In genomic region chr5:82165740-82166530, GRCh38 we compare ENCODE assay signal across 8 cellular contexts.
DNase-seq lines count a peak whose midpoint lies in the region; ATAC-seq, FAIRE-seq and TF ChIP-seq lines count a peak whose summit lies in the region.

No MANE protein-coding gene starts in this region.

- DNase-seq in NCI-H187 treated with DMSO at 0.1 percent for 48 hours (lab: John Stamatoyannopoulos, UW): peak; percentile 38
- DNase-seq in T-helper 1 cell: peak in 4 of 5 donors; percentile 7 to 43 (median 10)
- DNase-seq in dermis microvascular lymphatic vessel endothelial cell (ENCODE audit: low read depth in 2 of 2): peak; percentile 92 to 95
- DNase-seq in HepG2 (ENCODE audit: low spot score): peak; percentile 71

- no TSS peak for BruUV-seq in HepG2 (replicated peaks; lab: Mats Ljungman, UMichigan)

- WGBS in HepG2 (ENCODE audit: low lambda C conversion rate): 62% methylated on average over 3 of the region's 3 CpGs

- peak; percentile 88 for TF ChIP-seq CTCF in C4-2B (conservative IDR thresholded peaks at IDR 0.05)
- peak; percentile 88 for TF ChIP-seq CTCF in HepG2 (CRISPR knock-in tag; IDR thresholded peaks at IDR 0.05)

- no peak for TF ChIP-seq POLR2A in HepG2 (IDR thresholded peaks at IDR 0.05; ENCODE audit: insufficient read depth in 1 of 2, low read depth in 2 of 2, low read length in 2 of 2)

- peaks cover 14% of the 10 kb centered on the region for H3K4me1 ChIP-seq in HepG2 (ENCODE audit: insufficient read depth, low read length)
- H3K4me1 ChIP-seq in stomach smooth muscle (ENCODE audit: control insufficient read depth, insufficient read depth, low read length): no peaks in the 10 kb centered on the region

- H3K27ac ChIP-seq in C4-2B (no peak overlapping the region), HepG2 (ENCODE audit: extremely low read length, insufficient read depth, low read length) (no peak overlapping the region), stomach smooth muscle (ENCODE audit: low read length) (peak overlapping the region; percentile 7)

- no peak for TF ChIP-seq EP300 in HepG2 (IDR thresholded peaks at IDR 0.05; ENCODE audit: low read depth in 2 of 2, low read length in 2 of 2)
- no peak for TF ChIP-seq EP300 in HepG2 (CRISPR knock-in tag; IDR thresholded peaks at IDR 0.05; ENCODE audit: borderline replicate concordance)

- no peaks in the 10 kb centered on the region for H3K9me3 ChIP-seq in HepG2 (ENCODE audit: low read length)
- no peaks in the 10 kb centered on the region for H3K9me3 ChIP-seq in stomach smooth muscle (ENCODE audit: control insufficient read depth in 2 of 2, low read length in 2 of 2)

- H3K79me2 ChIP-seq in HepG2 (ENCODE audit: insufficient read depth, low read length): no peaks in the 10 kb centered on the region

- FAIRE-seq in HepG2 (lab: Jason Lieb, UNC): peak; percentile 78

- in situ Hi-C loops in HepG2 (cut with HindIII; ENCODE audit: extremely low pct_ligation_motif_present, low pct_unique_long_range_greater_than_20kb): loop anchor here (10.0 kb wide), 1 partner anchor 741 kb away; no protein-coding TSS in a partner anchor

- CTCF ChIA-PET in HepG2 (lab: Yijun Ruan, JAX; ENCODE audit: low intra/inter-chr PET ratio, low total read pairs): interaction anchor here (0.7 to 1.6 kb wide), 3 partner anchors 659 to 741 kb away, joined by 3 to 10 read pairs (median 8); no protein-coding TSS in a partner anchor

- no peaks in the 10 kb centered on the region for H4K20me1 ChIP-seq in HepG2 (ENCODE audit: insufficient read depth, low read length)

- TF ChIP-seq RAD21 in HepG2 (CRISPR knock-in tag; IDR thresholded peaks at IDR 0.05): peak; percentile 73

- POLR2A ChIA-PET in HepG2 (lab: Yijun Ruan, JAX): no interaction called here

- no peak overlapping the region for H3K9ac ChIP-seq in HepG2 (ENCODE audit: insufficient read depth, low read depth, low read length)
- H3K9ac ChIP-seq in stomach smooth muscle (ENCODE audit: low read length in 2 of 2): no peak overlapping the region

- intact Hi-C loops in HepG2 (cut with micrococcal nuclease; ENCODE audit: unreplicated experiment): loop anchor here (1.0 to 10.0 kb wide), 10 partner anchors 59 to 865 kb away; partner anchors contain the start of genes ATG10, SSBP2 and ZCCHC9

- H3K36me3 ChIP-seq in HepG2 (replicated peaks in 1 of 2; ENCODE audit: control insufficient read depth in 1 of 2, insufficient read depth in 2 of 2, low read length in 2 of 2) (no peaks in the 10 kb centered on the region), stomach smooth muscle (ENCODE audit: control insufficient read depth in 2 of 2, insufficient read depth in 2 of 2, low read length in 2 of 2) (no peaks in the 10 kb centered on the region)

- H3K4me2 ChIP-seq in HepG2 (ENCODE audit: low read depth, low read length): no peak overlapping the region

- ATAC-seq in GM18519 (IDR thresholded peaks at IDR 0.05; ENCODE audit: low FRiP score, unreplicated experiment) (peak; percentile 83), HG03025 (IDR thresholded peaks at IDR 0.05; ENCODE audit: low FRiP score, unreplicated experiment) (peak; percentile 62), HepG2 (peak; percentile 100)

- no peak overlapping the region for H2AFZ ChIP-seq in HepG2 (ENCODE audit: low read length)

- H3K4me3 ChIP-seq in HepG2 (replicated peaks in 1 of 3; ENCODE audit: insufficient read depth in 1 of 3, low read depth in 2 of 3, low read length in 3 of 3) (no peak overlapping the region), stomach smooth muscle (ENCODE audit: low read length in 2 of 2) (no peak overlapping the region)

- H3K27me3 ChIP-seq in HepG2 (ENCODE audit: control insufficient read depth in 1 of 2, insufficient read depth in 2 of 2, low read length in 2 of 2) (no peaks in the 10 kb centered on the region), stomach smooth muscle (ENCODE audit: control insufficient read depth in 1 of 2, insufficient read depth in 2 of 2, low read length in 2 of 2) (no peaks in the 10 kb centered on the region)

TF ChIP-seq in HepG2, 621 proteins besides CTCF, POLR2A, EP300 and RAD21:
- TF ChIP-seq ZSCAN21 (CRISPR knock-in tag; IDR thresholded peaks at IDR 0.05; ENCODE audit: borderline replicate concordance) (no peak), KAT8 (CRISPR knock-in tag; IDR thresholded peaks at IDR 0.05) (0 out of 2 replicates have a peak, but pooled peaks have one; percentile 35), PPARG (CRISPR knock-in tag; conservative IDR thresholded peaks at IDR 0.05) (no peak), CEBPB (IDR thresholded peaks at IDR 0.05; ENCODE audit: borderline replicate concordance, low read depth, low read length) (peak; percentile 20; the same call in 1 of the 2 replicates), JUND (CRISPR knock-in tag; IDR thresholded peaks at IDR 0.05) (peak; percentile 24; the same call in 1 of the 2 replicates), FOSL2 (CRISPR knock-in tag; IDR thresholded peaks at IDR 0.05) (0 out of 2 replicates have a peak, but pooled peaks have one; percentile 20), MIXL1 (CRISPR knock-in tag; IDR thresholded peaks at IDR 0.05) (peak; percentile 84), ZFX (CRISPR knock-in tag; IDR thresholded peaks at IDR 0.05; ENCODE audit: low read depth) (peak; percentile 45; the same call in 1 of the 2 replicates), STAG1 (CRISPR knock-in tag; IDR thresholded peaks at IDR 0.05) (peak; percentile 93), IRF2 (CRISPR knock-in tag; IDR thresholded peaks at IDR 0.05) (peak; percentile 33; the same call in 1 of the 2 replicates), ATF7 (IDR thresholded peaks at IDR 0.05) (peak; percentile 9; the same call in 1 of the 2 replicates), ATF7 (CRISPR knock-in tag; IDR thresholded peaks at IDR 0.05) (no peak), ZNF280B (CRISPR knock-in tag; IDR thresholded peaks at IDR 0.05; ENCODE audit: borderline replicate concordance) (no peak), ATF2 (CRISPR knock-in tag; IDR thresholded peaks at IDR 0.05) (peak; percentile 52; the same call in 1 of the 2 replicates), CEBPG (CRISPR knock-in tag; IDR thresholded peaks at IDR 0.05) (0 out of 2 replicates have a peak, but pooled peaks have one; percentile 29), KLF16 (CRISPR knock-in tag; IDR thresholded peaks at IDR 0.05) (0 out of 4 replicates have a peak, but pooled peaks of 1 of the 2 experiments have one; percentile 29), SMC3 (IDR thresholded peaks at IDR 0.05; ENCODE audit: low read length) (peak; percentile 90), ARID3A (IDR thresholded peaks at IDR 0.05; ENCODE audit: low read depth, low read length) (0 out of 2 replicates have a peak, but pooled peaks have one; percentile 35), MED1 (CRISPR knock-in tag; IDR thresholded peaks at IDR 0.05) (no peak), PREB (CRISPR knock-in tag; IDR thresholded peaks at IDR 0.05) (no peak), ZMYM4 (CRISPR knock-in tag; IDR thresholded peaks at IDR 0.05) (peak; percentile 23; the same call in 1 of the 2 replicates), ZNF331 (CRISPR knock-in tag; IDR thresholded peaks at IDR 0.05) (0 out of 2 replicates have a peak, but pooled peaks have one; percentile 29)

Comparison
In these comparisons a context has a peak if more than half of its experiments do, and no peak if none do; other contexts are left out.
1. DNase-seq: peak in every context shown above with its lines; median percentile 94 in dermis microvascular lymphatic vessel endothelial cell; 71 in HepG2; 38 in NCI-H187 treated with DMSO at 0.1 percent for 48 hours; 10 in T-helper 1 cell.